Comparison of ENCODE assay signal across 8 cellular contexts in genomic region chr2:38751847-38752410, GRCh38. TPM values are rescaled to one million over a fixed set of nuclear protein-coding genes. Genes with fewer than 3 reads are reported as not detected.
DNase-seq lines count a peak whose midpoint lies in the region; ATAC-seq, FAIRE-seq and TF ChIP-seq lines count a peak whose summit lies in the region.

No MANE protein-coding gene starts in this region.

- peak overlapping the region; percentile 38 for H3K9ac ChIP-seq in neural progenitor cell

- peaks cover 37% of the 10 kb centered on the region for H4K20me1 ChIP-seq in neural progenitor cell (ENCODE audit: low read depth)

- ATAC-seq in activated CD8-positive, alpha-beta memory T cell treated with anti-CD3 and anti-CD28 coated beads, Interleukin-2, amount 10 ng/mL, durations not matched to agents 7 days and 5 days, result no peak
- ATAC-seq in GM21447 (IDR thresholded peaks at IDR 0.05; ENCODE audit: unreplicated experiment), result no peak

- H3K79me2 ChIP-seq in neural progenitor cell (ENCODE audit: low read depth), result peaks cover 43% of the 10 kb centered on the region

- no peaks in the 10 kb centered on the region for H3K9me3 ChIP-seq in effector memory CD4-positive, alpha-beta T cell (ENCODE audit: control insufficient read depth, low read length)
- no peaks in the 10 kb centered on the region for H3K9me3 ChIP-seq in neural progenitor cell (ENCODE audit: low read depth)

- H3K27me3 ChIP-seq in effector memory CD4-positive, alpha-beta T cell (replicated peaks; ENCODE audit: control insufficient read depth, insufficient read depth, low read length, poor library complexity, severe bottlenecking), result no peaks in the 10 kb centered on the region
- no peaks in the 10 kb centered on the region for H3K27me3 ChIP-seq in neural progenitor cell

- H2AFZ ChIP-seq in neural progenitor cell (replicated peaks), result peak overlapping the region; percentile 71

- H3K4me3 Mint-ChIP-seq in activated CD8-positive, alpha-beta memory T cell treated with anti-CD3 and anti-CD28 coated beads, Interleukin-2, amount 10 ng/mL, durations not matched to agents 7 days and 5 days, result peak overlapping the region; percentile 94
- peak overlapping the region; percentile 100 for H3K4me3 Mint-ChIP-seq in neural progenitor cell

- H3K9me3 Mint-ChIP-seq in activated CD8-positive, alpha-beta memory T cell treated with anti-CD3 and anti-CD28 coated beads, Interleukin-2, amount 10 ng/mL, durations not matched to agents 7 days and 5 days (ENCODE audit: low read depth), result no peaks in the 10 kb centered on the region
- peaks cover 2% of the 10 kb centered on the region for H3K9me3 Mint-ChIP-seq in neural progenitor cell

- H3K4me3 ChIP-seq in effector memory CD4-positive, alpha-beta T cell (ENCODE audit: insufficient read depth, low read depth, low read length, poor library complexity, severe bottlenecking), result peak overlapping the region; percentile 74
- H3K4me3 ChIP-seq in neural progenitor cell, result peak overlapping the region; percentile 83

- peak overlapping the region; percentile 90 for H3K27ac ChIP-seq in effector memory CD4-positive, alpha-beta T cell (ENCODE audit: insufficient read depth, low read length, poor library complexity, severe bottlenecking)
- peak overlapping the region; percentile 79 for H3K27ac ChIP-seq in neural progenitor cell

- H3K4me1 ChIP-seq in effector memory CD4-positive, alpha-beta T cell (ENCODE audit: control insufficient read depth, insufficient read depth, low read length, poor library complexity, severe bottlenecking), result peaks cover 33% of the 10 kb centered on the region
- H3K4me1 ChIP-seq in neural progenitor cell, result peaks cover 33% of the 10 kb centered on the region

- peaks cover 45% of the 10 kb centered on the region for H3F3A ChIP-seq in neural progenitor cell (ENCODE audit: low read depth)

- peaks cover 40% of the 10 kb centered on the region for H3K36me3 Mint-ChIP-seq in activated CD8-positive, alpha-beta memory T cell treated with anti-CD3 and anti-CD28 coated beads, Interleukin-2, amount 10 ng/mL, durations not matched to agents 7 days and 5 days
- H3K36me3 Mint-ChIP-seq in neural progenitor cell, result peaks cover 30% of the 10 kb centered on the region

- peaks cover 40% of the 10 kb centered on the region for H3K4me1 Mint-ChIP-seq in activated CD8-positive, alpha-beta memory T cell treated with anti-CD3 and anti-CD28 coated beads, Interleukin-2, amount 10 ng/mL, durations not matched to agents 7 days and 5 days
- H3K4me1 Mint-ChIP-seq in neural progenitor cell, result peaks cover 31% of the 10 kb centered on the region

- TF ChIP-seq CTCF in neural progenitor cell (IDR thresholded peaks at IDR 0.05), result no peak
- TF ChIP-seq CTCF in D721Med (IDR thresholded peaks at IDR 0.05; ENCODE audit: insufficient read depth, missing control alignments), result no peak

- H3K36me3 ChIP-seq in effector memory CD4-positive, alpha-beta T cell (ENCODE audit: control insufficient read depth, insufficient read depth, low read length), result peaks cover 25% of the 10 kb centered on the region
- H3K36me3 ChIP-seq in neural progenitor cell, result peaks cover 28% of the 10 kb centered on the region

- peak overlapping the region; percentile 100 for H3K27ac Mint-ChIP-seq in activated CD8-positive, alpha-beta memory T cell treated with anti-CD3 and anti-CD28 coated beads, Interleukin-2, amount 10 ng/mL, durations not matched to agents 7 days and 5 days
- H3K27ac Mint-ChIP-seq in neural progenitor cell, result peak overlapping the region; percentile 99

- no peak for DNase-seq in activated CD8-positive, alpha-beta memory T cell treated with anti-CD3 and anti-CD28 coated beads, Interleukin-2, amount 10 ng/mL, durations not matched to agents 7 days and 5 days
- DNase-seq in activated CD8-positive, alpha-beta memory T cell treated with anti-CD3 and anti-CD28 coated beads, Interleukin-2, amount 50 U/mL, for 48 hours, result no peak
- DNase-seq in OCI-M1 (lab: John Stamatoyannopoulos, UW), result peak; percentile 60
- no peak for DNase-seq in effector memory CD4-positive, alpha-beta T cell
- DNase-seq in neural progenitor cell (ENCODE audit: low spot score), result peak; percentile 68
- DNase-seq in D721Med (ENCODE audit: insufficient read length, low spot score), result no peak
- DNase-seq in cerebellar nuclear complex (lab: John Stamatoyannopoulos, UW), result no peak

- FAIRE-seq in D721Med (lab: Jason Lieb, UNC), result no peak

- H3K27me3 Mint-ChIP-seq in activated CD8-positive, alpha-beta memory T cell treated with anti-CD3 and anti-CD28 coated beads, Interleukin-2, amount 10 ng/mL, durations not matched to agents 7 days and 5 days, result peaks cover 3% of the 10 kb centered on the region
- peaks cover 4% of the 10 kb centered on the region for H3K27me3 Mint-ChIP-seq in neural progenitor cell (ENCODE audit: insufficient read depth, low read depth)

- CTCF ChIA-PET in activated CD8-positive, alpha-beta memory T cell treated with anti-CD3 and anti-CD28 coated beads, Interleukin-2, amount 10 ng/mL, durations not matched to agents 7 days and 5 days (lab: Charles Lee), result interaction anchor here (0.6 to 2.1 kb wide), 11 partner anchors 9 to 375 kb away, joined by 3 to 8 read pairs (median 3); partner anchors contain the start of genes ATL2 and HNRNPLL

- peak overlapping the region; percentile 76 for H3K4me2 ChIP-seq in neural progenitor cell

RNA-seq across cellular contexts. Expression of gene SRSF7, which starts 0.8 kb away (rescaled TPM):
- 100 to 1,000 TPM; 362 to 378 TPM for total RNA-seq in activated CD8-positive, alpha-beta memory T cell treated with anti-CD3 and anti-CD28 coated beads, Interleukin-2, amount 10 ng/mL, durations not matched to agents 7 days and 5 days
- total RNA-seq in neural progenitor cell (ENCODE audit: low replicate concordance), result 275 and 307 TPM in 2 replicates

RNA-seq across cellular contexts. Expression of gene GEMIN6, which starts 26.1 kb away (rescaled TPM):
- 10 to 100 TPM; 17.8 to 30.8 TPM for total RNA-seq in activated CD8-positive, alpha-beta memory T cell treated with anti-CD3 and anti-CD28 coated beads, Interleukin-2, amount 10 ng/mL, durations not matched to agents 7 days and 5 days
- total RNA-seq in neural progenitor cell (ENCODE audit: low replicate concordance), result 14.0 and 21.4 TPM in 2 replicates

Comparison
In these comparisons a context has a peak if more than half of its experiments do, and no peak if none do; other contexts are left out.
1. DNase-seq: peak in OCI-M1 (single experiment) and neural progenitor cell (single experiment); none in activated CD8-positive, alpha-beta memory T cell treated with anti-CD3 and anti-CD28 coated beads, Interleukin-2, amount 10 ng/mL, durations not matched to agents 7 days and 5 days (single experiment), activated CD8-positive, alpha-beta memory T cell treated with anti-CD3 and anti-CD28 coated beads, Interleukin-2, amount 50 U/mL, for 48 hours (single experiment), effector memory CD4-positive, alpha-beta T cell (0 of 3), D721Med (single experiment) and cerebellar nuclear complex (0 of 2).